In the genomic region with DNA sequence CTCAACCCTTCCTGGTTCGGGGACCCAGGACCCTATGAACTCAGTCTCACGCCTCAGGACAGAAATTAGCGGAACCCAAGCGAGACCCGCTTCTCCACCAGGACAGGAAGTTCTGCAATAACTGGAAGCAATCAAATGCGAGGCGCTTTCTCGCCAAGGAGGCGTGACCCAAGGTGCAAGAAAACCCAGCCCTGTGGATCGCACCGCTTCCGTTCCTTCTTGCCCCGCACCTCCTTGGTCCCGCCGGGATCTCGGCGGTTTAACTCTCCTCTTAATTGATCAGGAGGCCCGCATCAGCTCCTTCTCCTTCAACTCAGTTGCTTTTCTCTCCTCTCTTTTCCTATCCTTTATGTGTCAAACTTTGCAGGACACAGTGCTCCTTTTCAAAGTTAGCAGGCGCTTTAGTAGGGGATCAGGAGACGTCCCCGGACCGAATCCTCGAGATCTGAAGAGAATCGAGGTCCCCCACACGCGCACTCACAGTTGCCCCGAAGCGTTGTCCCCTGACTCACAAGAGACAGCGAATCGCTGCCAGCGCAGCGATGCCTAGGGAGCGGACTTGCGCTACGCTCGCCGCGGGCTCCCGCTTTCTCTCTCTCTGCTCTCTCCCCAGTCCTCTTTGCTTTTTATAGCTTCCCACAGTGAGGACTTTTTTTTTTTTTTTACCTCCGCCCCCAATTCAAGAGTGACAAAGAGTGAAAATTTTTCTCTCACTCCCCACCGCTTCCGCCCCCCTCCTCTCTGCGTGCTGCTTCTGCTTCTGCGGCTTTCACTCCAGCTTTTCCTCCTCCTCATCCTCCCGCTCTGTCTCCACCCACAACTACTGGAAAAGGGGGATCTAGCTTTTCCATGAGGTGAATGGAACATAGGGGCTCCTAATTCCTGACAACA, we compare ENCODE assay signal across 8 cellular contexts. TPM values are rescaled to one million over a fixed set of nuclear protein-coding genes. Genes with fewer than 3 reads are reported as not detected.
DNase-seq lines count a peak whose midpoint lies in the region; ATAC-seq and TF ChIP-seq lines count a peak whose summit lies in the region.

DKK2 (minus strand) TSS at position 603 of the 891 bp plus-strand sequence. CDS start 722 bp downstream, outside the sequence.

- H3K4me2 ChIP-seq in skeletal muscle satellite cell (ENCODE audit: low read length): peak within 1 kb of the TSS; percentile 99

- no peak for DNase-seq in CD8-positive, alpha-beta T cell
- DNase-seq in activated naive CD8-positive, alpha-beta T cell treated with anti-CD3 and anti-CD28 coated beads for 36 hours: peak; percentile 1
- DNase-seq in KG1 (lab: John Stamatoyannopoulos, UW): no peak

- H3K27ac ChIP-seq in CD8-positive, alpha-beta T cell (ENCODE audit: low read depth, low read length): no peak within 1 kb of the TSS
- no peak within 1 kb of the TSS for H3K27ac ChIP-seq in HUES48 (ENCODE audit: low read depth, low read length)

- H3K36me3 ChIP-seq in CD8-positive, alpha-beta T cell (ENCODE audit: insufficient read depth, low read length): no peaks in the 10 kb centered on the region
- H3K36me3 ChIP-seq in HUES48 (ENCODE audit: control insufficient read depth, insufficient read depth, low read length): no peaks in the 10 kb centered on the region
- H3K36me3 ChIP-seq in iPS-15b (ENCODE audit: control insufficient read depth, insufficient read depth, low read length): no peaks in the 10 kb centered on the region
- no peaks in the 10 kb centered on the region for H3K36me3 ChIP-seq in skeletal muscle satellite cell (ENCODE audit: insufficient read depth, low read length)

- H3K4me1 ChIP-seq in CD8-positive, alpha-beta T cell (ENCODE audit: insufficient read depth, low read length): peaks cover 9% of the 10 kb centered on the region
- H3K4me1 ChIP-seq in HUES48 (ENCODE audit: control insufficient read depth, insufficient read depth, low read length): peaks cover 17% of the 10 kb centered on the region
- no peaks in the 10 kb centered on the region for H3K4me1 ChIP-seq in iPS-15b (ENCODE audit: control insufficient read depth, insufficient read depth, low read length)
- peaks cover 21% of the 10 kb centered on the region for H3K4me1 ChIP-seq in skeletal muscle satellite cell (ENCODE audit: control insufficient read depth, insufficient read depth, low read length)

- CTCF ChIA-PET in CD8-positive, alpha-beta T cell (lab: Charles Lee): no interaction called here

- intact Hi-C loops in CD8-positive, alpha-beta T cell (cut with DNase I, micrococcal nuclease): loop anchor here in 1 of 2 experiments (2.0 kb wide), 1 partner anchor 147 kb away; no protein-coding TSS in a partner anchor

- H3K27me3 ChIP-seq in CD8-positive, alpha-beta T cell (ENCODE audit: insufficient read depth, low read length): peaks cover 18% of the 10 kb centered on the region
- H3K27me3 ChIP-seq in HUES48 (ENCODE audit: control insufficient read depth, insufficient read depth, low read length) (peaks cover 59% of the 10 kb centered on the region), iPS-15b (ENCODE audit: control insufficient read depth, insufficient read depth, low read length) (peaks cover 68% of the 10 kb centered on the region), skeletal muscle satellite cell (ENCODE audit: control insufficient read depth, insufficient read depth, low read length) (peaks cover 5% of the 10 kb centered on the region)

- H3K9ac ChIP-seq in HUES48 (ENCODE audit: low read depth, low read length) (no peak within 1 kb of the TSS), iPS-15b (ENCODE audit: low read depth, low read length) (no peak within 1 kb of the TSS), skeletal muscle satellite cell (ENCODE audit: low read depth, low read length) (peak within 1 kb of the TSS; percentile 40)

- H3K27ac Mint-ChIP-seq in CD8-positive, alpha-beta T cell: no peak within 1 kb of the TSS
- H3K27ac Mint-ChIP-seq in activated naive CD8-positive, alpha-beta T cell treated with anti-CD3 and anti-CD28 coated beads for 36 hours: no peak within 1 kb of the TSS

- no peaks in the 10 kb centered on the region for H3K9me3 ChIP-seq in CD8-positive, alpha-beta T cell (ENCODE audit: low read length)
- H3K9me3 ChIP-seq in HUES48 (ENCODE audit: control insufficient read depth, insufficient read depth, low read length): no peaks in the 10 kb centered on the region
- H3K9me3 ChIP-seq in iPS-15b (ENCODE audit: control insufficient read depth, insufficient read depth, low read length): no peaks in the 10 kb centered on the region
- no peaks in the 10 kb centered on the region for H3K9me3 ChIP-seq in skeletal muscle satellite cell (replicated peaks; ENCODE audit: low read length)

- no peak for TF ChIP-seq CTCF in CD8-positive, alpha-beta T cell (IDR thresholded peaks at IDR 0.05)

- ATAC-seq in CD8-positive, alpha-beta T cell: no peak
- ATAC-seq in GM21381 (IDR thresholded peaks at IDR 0.05; ENCODE audit: unreplicated experiment) (no peak), HG03097 (IDR thresholded peaks at IDR 0.05; ENCODE audit: low FRiP score, unreplicated experiment) (no peak)

- H3K9me3 Mint-ChIP-seq in CD8-positive, alpha-beta T cell: no peaks in the 10 kb centered on the region
- no peaks in the 10 kb centered on the region for H3K9me3 Mint-ChIP-seq in activated naive CD8-positive, alpha-beta T cell treated with anti-CD3 and anti-CD28 coated beads for 36 hours

- H3K36me3 Mint-ChIP-seq in CD8-positive, alpha-beta T cell: no peaks in the 10 kb centered on the region
- H3K36me3 Mint-ChIP-seq in activated naive CD8-positive, alpha-beta T cell treated with anti-CD3 and anti-CD28 coated beads for 36 hours: peaks cover 2% of the 10 kb centered on the region

- no peak within 1 kb of the TSS for H3K4me3 ChIP-seq in CD8-positive, alpha-beta T cell (ENCODE audit: low read depth, low read length)
- H3K4me3 ChIP-seq in HUES48 (ENCODE audit: low read depth, low read length) (peak within 1 kb of the TSS; percentile 77), iPS-15b (ENCODE audit: low read depth, low read length) (peak within 1 kb of the TSS; percentile 62), skeletal muscle satellite cell (ENCODE audit: low read length) (peak within 1 kb of the TSS; percentile 73)

- peaks cover 49% of the 10 kb centered on the region for H3K27me3 Mint-ChIP-seq in CD8-positive, alpha-beta T cell (ENCODE audit: low read depth)
- peaks cover 75% of the 10 kb centered on the region for H3K27me3 Mint-ChIP-seq in activated naive CD8-positive, alpha-beta T cell treated with anti-CD3 and anti-CD28 coated beads for 36 hours

- H3K4me3 Mint-ChIP-seq in CD8-positive, alpha-beta T cell: peak within 1 kb of the TSS; percentile 74
- peak within 1 kb of the TSS; percentile 68 for H3K4me3 Mint-ChIP-seq in activated naive CD8-positive, alpha-beta T cell treated with anti-CD3 and anti-CD28 coated beads for 36 hours

- H3K4me1 Mint-ChIP-seq in CD8-positive, alpha-beta T cell (ENCODE audit: low read depth): peaks cover 15% of the 10 kb centered on the region
- peaks cover 28% of the 10 kb centered on the region for H3K4me1 Mint-ChIP-seq in activated naive CD8-positive, alpha-beta T cell treated with anti-CD3 and anti-CD28 coated beads for 36 hours

- POLR2A ChIA-PET in CD8-positive, alpha-beta T cell (lab: Charles Lee): no interaction called here

RNA-seq across cellular contexts. Expression of gene DKK2, which starts in this region (rescaled TPM):
- not detected for total RNA-seq in CD8-positive, alpha-beta T cell
- not detected for total RNA-seq in activated naive CD8-positive, alpha-beta T cell treated with anti-CD3 and anti-CD28 coated beads for 36 hours
- 0.22 and 0.51 TPM in 2 replicates for total RNA-seq in skeletal muscle satellite cell (2012; rRNA removed)

Comparison
In these comparisons a context has a peak if more than half of its experiments do, and no peak if none do; other contexts are left out.
1. Peak in DNase-seq in activated naive CD8-positive, alpha-beta T cell treated with anti-CD3 and anti-CD28 coated beads for 36 hours; RNA of the gene not detected or under 1 TPM.